ENCODE assay signal across 14 cellular contexts in the genomic region with DNA sequence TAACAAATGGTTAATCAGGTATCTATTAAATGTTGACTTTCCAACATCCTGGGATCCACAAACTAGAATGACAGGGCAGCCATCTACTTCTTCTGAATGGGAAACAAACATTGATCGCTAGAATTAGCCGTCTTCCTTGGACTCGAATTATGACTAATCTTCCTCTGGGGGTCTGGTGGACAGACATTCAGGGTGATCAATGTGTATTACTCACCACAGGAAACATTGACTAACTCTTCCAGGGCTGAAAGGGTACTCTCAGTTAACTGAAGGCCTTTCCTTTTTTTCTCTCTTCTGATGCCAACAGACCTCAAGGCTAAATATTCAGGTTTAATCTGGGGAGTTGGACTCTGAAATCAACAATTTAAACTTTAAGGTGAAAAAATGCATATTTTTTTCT. TPM values are rescaled to one million over a fixed set of nuclear protein-coding genes. Genes with fewer than 3 reads are reported as not detected.
DNase-seq lines count a peak whose midpoint lies in the region; ATAC-seq lines count a peak whose summit lies in the region.
"Had no signal": no experiment of that assay in that cellular context is flagged by ENCODE, and none has a peak within 500 bp of the region (broad histone marks: within the 10 kb centered on the region; RNA-seq: fewer than 3 reads in every experiment).

No MANE protein-coding gene starts in this region.

- DNase-seq in CD4-positive, CD25-positive, alpha-beta regulatory T cell = peak in 1 of 3 donors; percentile 16
- DNase-seq in HCEC 1CT = peak; percentile 74
- DNase-seq in hepatic stellate cell (ENCODE audit: low spot score) = peak; percentile 35
- no peak for DNase-seq in NCI-H526 treated with DMSO at 0.1 percent for 48 hours (lab: John Stamatoyannopoulos, UW)
- no peak for DNase-seq in D341Med (ENCODE audit: low spot score)
- no peak for DNase-seq in KG1 (lab: John Stamatoyannopoulos, UW)
- DNase-seq: anterior cingulate cortex, Caco-2, GOT3, islet precursor cell had no signal

- peaks cover 0 to 38% (median 29%) of the 10 kb centered on the region in 4 donors for H3K4me1 Mint-ChIP-seq in CD4-positive, CD25-positive, alpha-beta regulatory T cell
- H3K4me1 Mint-ChIP-seq in activated naive CD8-positive, alpha-beta T cell (ENCODE audit: low read depth) = peaks cover 32% of the 10 kb centered on the region
- H3K4me1 Mint-ChIP-seq: neural crest cell had no signal

- ATAC-seq in CD4-positive, CD25-positive, alpha-beta regulatory T cell (ENCODE audit: low read depth in 2 of 2) = peak; percentile 29 to 43
- no peak for ATAC-seq in HG02840 (IDR thresholded peaks at IDR 0.05; ENCODE audit: low FRiP score, unreplicated experiment)

- H3K36me3 ChIP-seq in CD4-positive, CD25-positive, alpha-beta regulatory T cell (ENCODE audit: control insufficient read depth, insufficient read depth, low read length) = peaks cover 62% of the 10 kb centered on the region

- peak overlapping the region; percentile 91 to 100 (median 93) for H3K27ac Mint-ChIP-seq in CD4-positive, CD25-positive, alpha-beta regulatory T cell
- H3K27ac Mint-ChIP-seq in activated naive CD8-positive, alpha-beta T cell = peak overlapping the region; percentile 94

- no peaks in the 10 kb centered on the region for H3K27me3 ChIP-seq in CD4-positive, CD25-positive, alpha-beta regulatory T cell (ENCODE audit: control insufficient read depth, insufficient read depth, low read length)
- H3K27me3 ChIP-seq: esophagus muscularis mucosa had no signal

- peak overlapping the region; percentile 73 for H3K4me3 ChIP-seq in CD4-positive, CD25-positive, alpha-beta regulatory T cell (ENCODE audit: low read depth, low read length)
- H3K4me3 ChIP-seq: esophagus muscularis mucosa had no signal

- no peaks in the 10 kb centered on the region for H3K9me3 Mint-ChIP-seq in CD4-positive, CD25-positive, alpha-beta regulatory T cell
- no peaks in the 10 kb centered on the region for H3K9me3 Mint-ChIP-seq in activated naive CD8-positive, alpha-beta T cell (ENCODE audit: low read depth)
- H3K9me3 Mint-ChIP-seq: neural crest cell had no signal

- no peaks in the 10 kb centered on the region for H3K9me3 ChIP-seq in CD4-positive, CD25-positive, alpha-beta regulatory T cell (ENCODE audit: control insufficient read depth in 2 of 2, low read length in 2 of 2)
- H3K9me3 ChIP-seq: Caco-2, esophagus muscularis mucosa had no signal

- peaks cover 42% of the 10 kb centered on the region for H3K36me3 Mint-ChIP-seq in CD4-positive, CD25-positive, alpha-beta regulatory T cell
- H3K36me3 Mint-ChIP-seq in activated naive CD8-positive, alpha-beta T cell = peaks cover 13% of the 10 kb centered on the region

- H3K4me1 ChIP-seq in CD4-positive, CD25-positive, alpha-beta regulatory T cell (ENCODE audit: control insufficient read depth, insufficient read depth, low read length, poor library complexity, severe bottlenecking) = peaks cover 34% of the 10 kb centered on the region
- H3K4me1 ChIP-seq: Caco-2 had no signal

- peak overlapping the region; percentile 68 for H3K27ac ChIP-seq in CD4-positive, CD25-positive, alpha-beta regulatory T cell (ENCODE audit: insufficient read depth, low read length, poor library complexity, severe bottlenecking)
- H3K27ac ChIP-seq: esophagus muscularis mucosa had no signal

- no peaks in the 10 kb centered on the region for H3K27me3 Mint-ChIP-seq in CD4-positive, CD25-positive, alpha-beta regulatory T cell
- no peaks in the 10 kb centered on the region for H3K27me3 Mint-ChIP-seq in activated naive CD8-positive, alpha-beta T cell

- H3K4me3 Mint-ChIP-seq in CD4-positive, CD25-positive, alpha-beta regulatory T cell = peak overlapping the region; percentile 53 to 80 (median 68)
- H3K4me3 Mint-ChIP-seq in activated naive CD8-positive, alpha-beta T cell = peak overlapping the region; percentile 74
- H3K4me3 Mint-ChIP-seq: neural crest cell had no signal

RNA-seq across cellular contexts. Expression of a gene that starts 9.5 kb away (rescaled TPM):
- total RNA-seq in CD4-positive, CD25-positive, alpha-beta regulatory T cell = 74.7 TPM
- 10 to 100 TPM; 11.0 to 23.0 (median 18.9) TPM for polyA plus RNA-seq in CD4-positive, CD25-positive, alpha-beta regulatory T cell

RNA-seq across cellular contexts. Expression of a gene that starts 10.3 kb away (rescaled TPM):
- not detected for total RNA-seq in CD4-positive, CD25-positive, alpha-beta regulatory T cell
- polyA plus RNA-seq in CD4-positive, CD25-positive, alpha-beta regulatory T cell = under 1 TPM in 1 of 4 donors, not detected in 3; 0.09 TPM
- total RNA-seq: Caco-2, esophagus muscularis mucosa, neural crest cell had no signal

RNA-seq across cellular contexts. Expression of a gene that starts 35.0 kb away (rescaled TPM):
- 41.8 TPM for total RNA-seq in CD4-positive, CD25-positive, alpha-beta regulatory T cell
- polyA plus RNA-seq in CD4-positive, CD25-positive, alpha-beta regulatory T cell = 10 to 100 TPM; 18.6 to 24.8 (median 21.9) TPM

RNA-seq across cellular contexts. Expression of a gene that starts 53.4 kb away (rescaled TPM):
- total RNA-seq in CD4-positive, CD25-positive, alpha-beta regulatory T cell = 5.0 TPM
- polyA plus RNA-seq in CD4-positive, CD25-positive, alpha-beta regulatory T cell = 1 to 10 TPM in 1 of 4 donors, under 1 TPM in 2, not detected in 1; 0.65 to 1.0 (median 0.68) TPM

RNA-seq across cellular contexts. Expression of a gene that starts 57.8 kb away (rescaled TPM):
- 34.4 TPM for total RNA-seq in CD4-positive, CD25-positive, alpha-beta regulatory T cell
- polyA plus RNA-seq in CD4-positive, CD25-positive, alpha-beta regulatory T cell = 10 to 100 TPM; 16.7 to 46.6 (median 26.2) TPM

Comparison
In these comparisons a context has a peak if more than half of its experiments do, and no peak if none do; other contexts are left out.
1. DNase-seq: peak in HCEC 1CT (single experiment) and hepatic stellate cell (single experiment); none in NCI-H526 treated with DMSO at 0.1 percent for 48 hours (single experiment), D341Med (single experiment) and KG1 (single experiment).